30 cellular contexts compared by ENCODE assay signal in the genomic region with DNA sequence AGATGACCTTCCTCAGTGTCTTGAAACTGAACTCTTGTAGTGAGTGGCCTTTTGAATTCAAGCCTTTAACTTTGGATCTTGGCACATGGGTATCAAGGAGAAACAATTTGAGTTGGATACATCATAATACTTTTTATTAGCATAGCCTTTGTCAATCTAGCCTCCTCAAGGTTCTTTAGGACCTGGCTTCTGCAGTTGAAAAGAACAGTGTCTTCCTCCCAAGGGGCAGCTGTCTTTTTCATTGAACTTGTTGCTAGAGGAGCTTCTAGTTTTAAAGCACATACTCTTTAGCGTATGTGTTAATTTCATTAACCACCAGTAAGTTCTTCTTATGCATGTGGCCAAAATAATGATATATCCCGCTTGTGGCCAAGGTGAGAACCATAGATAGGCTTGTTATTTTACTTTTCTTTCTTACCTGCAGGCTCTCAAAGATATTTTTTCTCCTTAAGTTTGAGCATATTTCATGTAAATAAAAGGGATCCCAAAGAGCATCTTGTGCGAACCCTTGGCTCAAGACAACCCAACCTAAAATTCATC.
"Had no signal": no experiment of that assay in that cellular context is flagged by ENCODE, and none has a peak within 500 bp of the region (broad histone marks: within the 10 kb centered on the region; RNA-seq: fewer than 3 reads in every experiment).

No MANE protein-coding gene starts in this region.

- H3K36me3 ChIP-seq: colonic mucosa had no signal

- DNase-seq: activated CD4-positive, alpha-beta memory T cell treated with anti-CD3 and anti-CD28 coated beads, Interleukin-2, amount 10 ng/mL, durations not matched to agents 7 days and 5 days; activated CD4-positive, alpha-beta T cell treated with anti-CD3 and anti-CD28 coated beads for 1 hour; activated CD4-positive, alpha-beta T cell treated with anti-CD3 and anti-CD28 coated beads for 4 hours; activated CD4-positive, alpha-beta T cell treated with anti-CD3 and anti-CD28 coated beads, Interleukin-2, amount 10 ng/mL, durations not matched to agents 7 days and 5 days; activated CD4-positive, alpha-beta T cell treated with anti-CD3 and anti-CD28 coated beads, Interleukin-2, amount 50 U/mL, for 4 hours; activated CD8-positive, alpha-beta memory T cell treated with anti-CD3 and anti-CD28 coated beads, Interleukin-2, amount 50 U/mL, for 48 hours; activated gamma-delta T cell; activated naive CD4-positive, alpha-beta T cell; activated naive CD4-positive, alpha-beta T cell treated with anti-CD3 and anti-CD28 coated beads, Interleukin-2, amount 10 ng/mL, durations not matched to agents 7 days and 5 days; activated naive CD8-positive, alpha-beta T cell treated with anti-CD3 and anti-CD28 coated beads, Interleukin-2, amount 10 ng/mL, durations not matched to agents 7 days and 5 days; activated T-cell treated with anti-CD3 and anti-CD28 coated beads for 4 hours; activated T-cell treated with anti-CD3 and anti-CD28 coated beads, Interleukin-2, amount 50 U/mL, for 24 hours; activated T-cell treated with anti-CD3 and anti-CD28 coated beads, Interleukin-2, amount 50 U/mL, for 72 hours; central memory CD4-positive, alpha-beta T cell; cerebellar nuclear complex; colonic mucosa; effector CD8-positive, alpha-beta T cell; esophagus squamous epithelium; foreskin melanocyte; head of caudate nucleus; T-helper 1 cell; T-helper 17 cell; T1000 had no signal

- ATAC-seq: activated naive CD4-positive, alpha-beta T cell treated with anti-CD3 and anti-CD28 coated beads, Interleukin-2, amount 50 U/mL, for 72 hours; activated T-cell treated with anti-CD3 and anti-CD28 coated beads, Interleukin-2, amount 50 U/mL, for 72 hours; T-helper 17 cell had no signal

- H3K4me3 ChIP-seq: ascending aorta, breast epithelium, cardiac muscle cell, colonic mucosa, esophagus squamous epithelium had no signal

- H3K27me3 ChIP-seq: ascending aorta, breast epithelium, cardiac muscle cell, colonic mucosa, esophagus squamous epithelium had no signal

- H3K9me3 ChIP-seq: ascending aorta, breast epithelium, colonic mucosa, esophagus squamous epithelium had no signal

- FAIRE-seq: endometrium, endothelial cell of umbilical vein had no signal

- H3K4me1 ChIP-seq: ascending aorta, breast epithelium, colonic mucosa, esophagus squamous epithelium had no signal

- H3K27ac ChIP-seq: ascending aorta, breast epithelium, colonic mucosa, epithelial cell of prostate, esophagus squamous epithelium had no signal
